ENCODE assay signal across 1 cellular context in genomic region chr12:120971299-120972180, GRCh38.
TF ChIP-seq lines count a peak whose summit lies in the region.

No MANE protein-coding gene starts in this region.

TF ChIP-seq in H1, 55 proteins besides CTCF, POLR2A, EP300 and RAD21 (continued from another document):
- TF ChIP-seq ASH2L (IDR thresholded peaks at IDR 0.05; ENCODE audit: low read length) (no peak), FOSL1 (IDR thresholded peaks at IDR 0.05; ENCODE audit: insufficient read depth, low read depth, low read length) (no peak)
